Comparison of ENCODE assay signal across 8 cellular contexts in the genomic region with DNA sequence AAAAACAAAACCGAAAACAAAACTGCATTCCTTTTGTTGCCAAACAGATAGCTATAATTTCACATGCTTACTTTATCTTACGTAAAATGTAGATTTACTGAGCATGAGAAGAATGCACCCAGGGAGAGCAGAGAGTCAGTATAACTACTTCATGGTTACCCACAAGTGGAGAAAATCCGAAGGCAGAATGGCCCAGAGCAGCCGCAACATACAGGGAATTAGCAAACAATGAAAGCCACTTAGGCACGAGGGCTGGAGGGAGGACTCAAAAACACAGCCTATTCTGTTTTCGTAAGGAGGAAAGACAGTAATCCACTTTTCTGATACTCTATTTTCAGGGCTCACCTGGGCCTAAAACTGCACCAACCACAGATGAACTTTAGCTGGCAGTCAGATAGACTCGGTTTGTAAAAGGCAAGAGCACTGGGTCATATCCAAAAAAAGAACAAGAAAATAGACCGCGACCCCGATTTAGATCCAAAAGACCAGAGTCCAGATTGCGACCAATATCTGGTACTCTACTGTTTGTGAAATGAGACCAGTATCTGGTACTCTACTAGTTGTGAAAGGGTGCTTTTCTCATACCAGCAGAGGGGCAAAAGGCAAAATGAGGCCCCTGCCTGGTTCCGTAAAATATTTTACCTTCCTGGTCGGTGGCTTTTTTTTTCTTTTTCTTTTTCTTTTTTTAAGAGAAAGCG. TPM values are rescaled to one million over a fixed set of nuclear protein-coding genes. Genes with fewer than 3 reads are reported as not detected.
DNase-seq lines count a peak whose midpoint lies in the region; ATAC-seq and TF ChIP-seq lines count a peak whose summit lies in the region.

No MANE protein-coding gene starts in this region.

- 3 to 8% (median 5%) methylated on average over 14 of the region's 14 CpGs for WGBS in stomach, 5 donors

- H3K36me3 ChIP-seq in stomach, result peaks cover 0 to 8% (median 4%) of the 10 kb centered on the region in 4 donors

- peak overlapping the region; percentile 91 to 100 (median 95) for H3K27ac ChIP-seq in stomach

- intact Hi-C loops in activated CD4-positive, alpha-beta T cell treated with anti-CD3 and anti-CD28 coated beads, Interleukin-2, amount 10 ng/mL, durations not matched to agents 24 days and 14 days (cut with micrococcal nuclease), result loop anchor here (5.0 to 10.0 kb wide), 2 partner anchors 215 to 422 kb away; a partner anchor contains a TSS
- intact Hi-C loops in activated T-helper 2 cell treated with anti-CD3 and anti-CD28 coated beads, Interferon-gamma antibody, Interleukin-2, Interleukin-4, amounts not matched to agents 10 μg/mL and 5 μg/mL and 100 μg/mL, durations not matched to agents 14 hours and 24 hours and 36 hours (cut with micrococcal nuclease), result loop anchor here (1.0 to 5.0 kb wide), 3 partner anchors 14 to 215 kb away; a partner anchor contains a TSS
- intact Hi-C loops in stomach (cut with DNase I; ENCODE audit: low total_unique reads), result no loop called here

- DNase-seq in activated CD4-positive, alpha-beta T cell treated with anti-CD3 and anti-CD28 coated beads, Interleukin-2, amount 10 ng/mL, durations not matched to agents 24 days and 14 days, result peak; percentile 69
- DNase-seq in activated CD4-positive, alpha-beta T cell treated with anti-CD3 and anti-CD28 coated beads, Interleukin-2, amount 50 U/mL, for 1 hour, result no peak
- peak; percentile 8 for DNase-seq in activated T-helper 2 cell treated with anti-CD3 and anti-CD28 coated beads, Interferon-gamma antibody, Interleukin-2, Interleukin-4, amounts not matched to agents 10 μg/mL and 5 μg/mL and 100 μg/mL, durations not matched to agents 14 hours and 24 hours and 36 hours (ENCODE audit: low spot score)
- DNase-seq in immature natural killer cell (no peak), stomach (no peak), medulla oblongata (ENCODE audit: extremely low spot score) (no peak)

- peaks cover 50 to 80% (median 65%) of the 10 kb centered on the region in 4 donors for H3K4me1 ChIP-seq in stomach

- no peaks in the 10 kb centered on the region for H3K9me3 Mint-ChIP-seq in activated CD4-positive, alpha-beta T cell treated with anti-CD3 and anti-CD28 coated beads, Interleukin-2, amount 10 ng/mL, durations not matched to agents 24 days and 14 days
- no peaks in the 10 kb centered on the region for H3K9me3 Mint-ChIP-seq in activated T-helper 2 cell treated with anti-CD3 and anti-CD28 coated beads, Interferon-gamma antibody, Interleukin-2, Interleukin-4, amounts not matched to agents 10 μg/mL and 5 μg/mL and 100 μg/mL, durations not matched to agents 14 hours and 24 hours and 36 hours
- H3K9me3 Mint-ChIP-seq in immature natural killer cell, result no peaks in the 10 kb centered on the region

- TF ChIP-seq EP300 in stomach (IDR thresholded peaks at IDR 0.05), result no peak

- H3K4me3 ChIP-seq in stomach, result peak overlapping the region; percentile 78 to 94 (median 88)

- no peak for TF ChIP-seq CTCF in stomach (IDR thresholded peaks at IDR 0.05)

- H3K9me3 ChIP-seq in stomach, result no peaks in the 10 kb centered on the region

- H3K27me3 Mint-ChIP-seq in activated CD4-positive, alpha-beta T cell treated with anti-CD3 and anti-CD28 coated beads, Interleukin-2, amount 10 ng/mL, durations not matched to agents 24 days and 14 days, result peaks cover 7% of the 10 kb centered on the region
- H3K27me3 Mint-ChIP-seq in activated T-helper 2 cell treated with anti-CD3 and anti-CD28 coated beads, Interferon-gamma antibody, Interleukin-2, Interleukin-4, amounts not matched to agents 10 μg/mL and 5 μg/mL and 100 μg/mL, durations not matched to agents 14 hours and 24 hours and 36 hours (ENCODE audit: low read depth), result peaks cover 1% of the 10 kb centered on the region
- H3K27me3 Mint-ChIP-seq in immature natural killer cell (ENCODE audit: low read depth in 3 of 3), result peaks cover 20 to 35% (median 34%) of the 10 kb centered on the region in 3 donors

- H3K27me3 ChIP-seq in stomach, result no peaks in the 10 kb centered on the region

- H3K36me3 Mint-ChIP-seq in activated CD4-positive, alpha-beta T cell treated with anti-CD3 and anti-CD28 coated beads, Interleukin-2, amount 10 ng/mL, durations not matched to agents 24 days and 14 days (ENCODE audit: low read depth), result peaks cover 13% of the 10 kb centered on the region
- peaks cover 24% of the 10 kb centered on the region for H3K36me3 Mint-ChIP-seq in activated T-helper 2 cell treated with anti-CD3 and anti-CD28 coated beads, Interferon-gamma antibody, Interleukin-2, Interleukin-4, amounts not matched to agents 10 μg/mL and 5 μg/mL and 100 μg/mL, durations not matched to agents 14 hours and 24 hours and 36 hours (ENCODE audit: low read depth)
- H3K36me3 Mint-ChIP-seq in immature natural killer cell, result peaks cover 0 to 8% (median 7%) of the 10 kb centered on the region in 3 donors

- ATAC-seq in HG03159 (IDR thresholded peaks at IDR 0.05; ENCODE audit: unreplicated experiment) (peak; percentile 32), GM19455 (IDR thresholded peaks at IDR 0.05; ENCODE audit: unreplicated experiment) (no peak)

- TF ChIP-seq POLR2A in stomach (IDR thresholded peaks at IDR 0.05), result no peak

- peaks cover 59% of the 10 kb centered on the region for H3K4me1 Mint-ChIP-seq in activated CD4-positive, alpha-beta T cell treated with anti-CD3 and anti-CD28 coated beads, Interleukin-2, amount 10 ng/mL, durations not matched to agents 24 days and 14 days
- H3K4me1 Mint-ChIP-seq in activated T-helper 2 cell treated with anti-CD3 and anti-CD28 coated beads, Interferon-gamma antibody, Interleukin-2, Interleukin-4, amounts not matched to agents 10 μg/mL and 5 μg/mL and 100 μg/mL, durations not matched to agents 14 hours and 24 hours and 36 hours (ENCODE audit: low read depth), result peaks cover 56% of the 10 kb centered on the region
- H3K4me1 Mint-ChIP-seq in immature natural killer cell, result peaks cover 66 to 74% of the 10 kb centered on the region in 2 donors

- H3K4me3 Mint-ChIP-seq in activated CD4-positive, alpha-beta T cell treated with anti-CD3 and anti-CD28 coated beads, Interleukin-2, amount 10 ng/mL, durations not matched to agents 24 days and 14 days, result peak overlapping the region; percentile 97
- H3K4me3 Mint-ChIP-seq in activated T-helper 2 cell treated with anti-CD3 and anti-CD28 coated beads, Interferon-gamma antibody, Interleukin-2, Interleukin-4, amounts not matched to agents 10 μg/mL and 5 μg/mL and 100 μg/mL, durations not matched to agents 14 hours and 24 hours and 36 hours (ENCODE audit: low read depth), result peak overlapping the region; percentile 97
- peak overlapping the region; percentile 95 to 100 (median 97) for H3K4me3 Mint-ChIP-seq in immature natural killer cell

- H3K27ac Mint-ChIP-seq in activated CD4-positive, alpha-beta T cell treated with anti-CD3 and anti-CD28 coated beads, Interleukin-2, amount 10 ng/mL, durations not matched to agents 24 days and 14 days, result peak overlapping the region; percentile 100
- peak overlapping the region; percentile 99 for H3K27ac Mint-ChIP-seq in activated T-helper 2 cell treated with anti-CD3 and anti-CD28 coated beads, Interferon-gamma antibody, Interleukin-2, Interleukin-4, amounts not matched to agents 10 μg/mL and 5 μg/mL and 100 μg/mL, durations not matched to agents 14 hours and 24 hours and 36 hours
- H3K27ac Mint-ChIP-seq in immature natural killer cell, result peak overlapping the region; percentile 97 to 100 (median 99)

RNA-seq across cellular contexts. Expression of a gene that starts 1.3 kb away (rescaled TPM):
- total RNA-seq in activated CD4-positive, alpha-beta T cell treated with anti-CD3 and anti-CD28 coated beads, Interleukin-2, amount 10 ng/mL, durations not matched to agents 24 days and 14 days, result 14.7 and 15.4 TPM in 2 replicates
- total RNA-seq in activated T-helper 2 cell treated with anti-CD3 and anti-CD28 coated beads, Interferon-gamma antibody, Interleukin-2, Interleukin-4, amounts not matched to agents 10 μg/mL and 5 μg/mL and 100 μg/mL, durations not matched to agents 14 hours and 24 hours and 36 hours, result 17.1 and 18.8 TPM in 2 replicates
- 10 to 100 TPM; 37.0 to 67.8 (median 53.3) TPM for polyA plus RNA-seq in immature natural killer cell
- total RNA-seq in stomach, result 10 to 100 TPM in 2 of 5 donors, 1 to 10 TPM in 3; 1.7 to 13.5 (median 9.2) TPM
- 10 to 100 TPM in 1 of 3 donors, 1 to 10 TPM in 2; 2.9 to 12.3 (median 4.6) TPM for polyA plus RNA-seq in stomach

RNA-seq across cellular contexts. Expression of a gene that starts 16.7 kb away (rescaled TPM):
- total RNA-seq in activated CD4-positive, alpha-beta T cell treated with anti-CD3 and anti-CD28 coated beads, Interleukin-2, amount 10 ng/mL, durations not matched to agents 24 days and 14 days, result 0.16 and 0.19 TPM in 2 replicates
- total RNA-seq in activated T-helper 2 cell treated with anti-CD3 and anti-CD28 coated beads, Interferon-gamma antibody, Interleukin-2, Interleukin-4, amounts not matched to agents 10 μg/mL and 5 μg/mL and 100 μg/mL, durations not matched to agents 14 hours and 24 hours and 36 hours, result 0.57 and 1.1 TPM in 2 replicates
- polyA plus RNA-seq in immature natural killer cell (not detected), stomach (under 1 TPM; 0.12 to 0.31 (median 0.20) TPM)
- total RNA-seq in stomach, result under 1 TPM in 2 of 5 donors, not detected in 3; 0.18 to 0.58 TPM

Comparison
In these comparisons a context has a peak if more than half of its experiments do, and no peak if none do; other contexts are left out.
1. DNase-seq: peak in activated CD4-positive, alpha-beta T cell treated with anti-CD3 and anti-CD28 coated beads, Interleukin-2, amount 10 ng/mL, durations not matched to agents 24 days and 14 days (single experiment) and activated T-helper 2 cell treated with anti-CD3 and anti-CD28 coated beads, Interferon-gamma antibody, Interleukin-2, Interleukin-4, amounts not matched to agents 10 μg/mL and 5 μg/mL and 100 μg/mL, durations not matched to agents 14 hours and 24 hours and 36 hours (single experiment); none in activated CD4-positive, alpha-beta T cell treated with anti-CD3 and anti-CD28 coated beads, Interleukin-2, amount 50 U/mL, for 1 hour (single experiment), immature natural killer cell (0 of 3), stomach (single experiment) and medulla oblongata (single experiment).
2. Peak in every context shown above with its lines, with median percentiles within 50 percentile points of each other: H3K27ac Mint-ChIP-seq and H3K4me3 Mint-ChIP-seq.